ENCODE assay signal across 8 cellular contexts in genomic region chr2:200963129-200963917, GRCh38. TPM values are rescaled to one million over a fixed set of nuclear protein-coding genes. Genes with fewer than 3 reads are reported as not detected.
DNase-seq lines count a peak whose midpoint lies in the region; ATAC-seq and TF ChIP-seq lines count a peak whose summit lies in the region.

Gene ORC2 (minus strand): TSS chr2:200963660. CDS start chr2:200958123, 5,537 bp downstream.

- peak within 1 kb of the TSS; percentile 97 for H3K4me2 ChIP-seq in OCI-LY1 (ENCODE audit: low read length)

- H3K4me3 Mint-ChIP-seq in endothelial cell (ENCODE audit: unreplicated experiment) (peak within 1 kb of the TSS; percentile 98), mesothelial cell of epicardium (peak within 1 kb of the TSS; percentile 95)

- no peaks in the 10 kb centered on the region for H4K20me1 ChIP-seq in OCI-LY1 (ENCODE audit: insufficient read depth, low read length)

- peak within 1 kb of the TSS; percentile 75 for H3K4me3 ChIP-seq in OCI-LY1 (ENCODE audit: low read depth, low read length, poor library complexity, severe bottlenecking)

- H3K9me3 ChIP-seq in OCI-LY1 (ENCODE audit: low read length), result no peaks in the 10 kb centered on the region

- H3K36me3 Mint-ChIP-seq in endothelial cell (ENCODE audit: low read depth, unreplicated experiment) (peaks cover 19% of the 10 kb centered on the region), mesothelial cell of epicardium (peaks cover 2% of the 10 kb centered on the region)

- peak within 1 kb of the TSS; percentile 71 for H3K9ac ChIP-seq in OCI-LY1 (ENCODE audit: low read length)

- H3K36me3 ChIP-seq in OCI-LY1 (ENCODE audit: insufficient read depth, low read length), result peaks cover 13% of the 10 kb centered on the region; the same call in 1 of the 2 replicates

- no peaks in the 10 kb centered on the region for H3K9me2 ChIP-seq in OCI-LY1 (ENCODE audit: low read depth, low read length)

- no peaks in the 10 kb centered on the region for H3K9me3 Mint-ChIP-seq in endothelial cell (ENCODE audit: unreplicated experiment)
- H3K9me3 Mint-ChIP-seq in mesothelial cell of epicardium, result no peaks in the 10 kb centered on the region

- ATAC-seq in GM21515 (IDR thresholded peaks at IDR 0.05; ENCODE audit: unreplicated experiment), result peak; percentile 94

- no peaks in the 10 kb centered on the region for H3K27me3 ChIP-seq in OCI-LY1 (ENCODE audit: insufficient read depth, low read length)

- H3K4me1 Mint-ChIP-seq in endothelial cell (ENCODE audit: unreplicated experiment) (peaks cover 54% of the 10 kb centered on the region), mesothelial cell of epicardium (peaks cover 47% of the 10 kb centered on the region)

- peak within 1 kb of the TSS; percentile 93 for H3K27ac Mint-ChIP-seq in endothelial cell (ENCODE audit: unreplicated experiment)
- H3K27ac Mint-ChIP-seq in mesothelial cell of epicardium, result peak within 1 kb of the TSS; percentile 100

- H3K4me1 ChIP-seq in OCI-LY1 (ENCODE audit: insufficient read depth, low read length, severe bottlenecking), result peaks cover 46% of the 10 kb centered on the region

- peak; percentile 90 for DNase-seq in DMS 273 treated with DMSO at 0.1 percent for 48 hours (lab: John Stamatoyannopoulos, UW)
- DNase-seq in HuH-7 (ENCODE audit: low spot score), result peak; percentile 94
- peak; percentile 91 for DNase-seq in activated CD8-positive, alpha-beta memory T cell treated with anti-CD3 and anti-CD28 coated beads, Interleukin-2, amount 50 U/mL, for 4 hours
- DNase-seq in endothelial cell (ENCODE audit: low spot score), result peak; percentile 94
- DNase-seq in mesothelial cell of epicardium (ENCODE audit: low spot score in 2 of 2, unreplicated experiment in 2 of 2), result peak; percentile 88 to 97
- peak; percentile 87 to 88 for DNase-seq in stimulated activated CD8-positive, alpha-beta memory T cell treated with anti-CD3 and anti-CD28 coated beads, Interleukin-15, amount 100 ng/mL, for 48 hours (ENCODE audit: low read depth in 2 of 2)

- no peak within 1 kb of the TSS for H2AFZ ChIP-seq in OCI-LY1 (ENCODE audit: low read length)

- H3K27me3 Mint-ChIP-seq in endothelial cell (ENCODE audit: unreplicated experiment), result peaks cover 4% of the 10 kb centered on the region
- H3K27me3 Mint-ChIP-seq in mesothelial cell of epicardium (ENCODE audit: low read depth), result no peaks in the 10 kb centered on the region

- no peaks in the 10 kb centered on the region for H3F3A ChIP-seq in OCI-LY1 (ENCODE audit: insufficient read depth, low read length)

- TF ChIP-seq CTCF in OCI-LY1 (IDR thresholded peaks at IDR 0.05; ENCODE audit: low read length) (peak; percentile 96), endothelial cell (IDR thresholded peaks at IDR 0.05; ENCODE audit: unreplicated experiment) (peak; percentile 78), mesothelial cell of epicardium (IDR thresholded peaks at IDR 0.05; ENCODE audit: unreplicated experiment) (peak; percentile 51)

- peaks cover 31% of the 10 kb centered on the region for H3K79me2 ChIP-seq in OCI-LY1 (ENCODE audit: insufficient read depth, low read length)

- H3K27ac ChIP-seq in OCI-LY1 (ENCODE audit: low read depth, low read length, poor library complexity, severe bottlenecking), result peak within 1 kb of the TSS; percentile 71

RNA-seq across cellular contexts. Expression of gene ORC2, which starts in this region (rescaled TPM):
- 57.6 TPM for total RNA-seq in endothelial cell (ENCODE audit: unreplicated experiment)
- 33.7 to 38.3 TPM (median 37.5 TPM) in 3 replicates for total RNA-seq in mesothelial cell of epicardium

Comparison
In these comparisons a context has a peak if more than half of its experiments do, and no peak if none do; other contexts are left out.
1. Peak in every context shown above with its lines: DNase-seq, ATAC-seq, H3K4me3 ChIP-seq and H3K27ac ChIP-seq.